Comparison of ENCODE assay signal across 22 cellular contexts in the genomic region with DNA sequence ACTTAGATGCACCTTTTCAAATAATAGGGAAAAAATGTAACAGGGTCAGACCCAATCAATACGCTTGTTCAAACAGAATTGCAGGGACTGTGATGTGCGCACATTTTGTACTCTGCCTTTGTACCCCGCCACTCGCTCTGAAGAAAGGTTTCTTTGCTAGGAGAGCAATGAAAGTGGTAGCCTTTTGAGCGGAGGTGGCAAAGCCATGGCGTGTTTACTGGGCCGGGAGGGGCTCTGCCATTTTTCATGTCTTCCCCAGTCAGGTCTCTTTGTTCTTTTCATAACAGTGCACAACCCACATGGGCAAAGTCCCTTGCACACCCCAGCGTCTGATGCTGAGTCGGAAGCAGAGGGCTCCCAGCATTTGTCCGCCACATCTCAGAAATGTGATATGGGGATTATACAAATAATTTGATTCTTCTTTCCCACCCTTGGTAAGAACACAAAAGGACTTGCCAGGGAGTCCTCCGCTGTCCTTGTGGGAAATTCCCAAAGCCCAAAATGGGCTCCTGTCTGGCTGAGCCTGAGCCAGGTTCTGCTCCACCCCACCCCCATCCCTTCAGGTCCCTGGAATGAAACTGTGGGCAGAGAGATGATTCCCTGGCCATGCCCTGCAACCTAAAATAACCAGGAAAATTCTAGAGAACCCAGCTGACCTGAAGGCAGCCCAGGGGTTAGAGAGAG.
"Had no signal": no experiment of that assay in that cellular context is flagged by ENCODE, and none has a peak within 500 bp of the region (broad histone marks: within the 10 kb centered on the region; RNA-seq: fewer than 3 reads in every experiment).

No MANE protein-coding gene starts in this region.

- H3K27ac ChIP-seq: breast epithelium, epithelial cell of prostate, ovary, suprapubic skin, upper lobe of left lung had no signal

- H3K4me2 ChIP-seq: smooth muscle cell had no signal

- H3K27me3 Mint-ChIP-seq: activated naive CD8-positive, alpha-beta T cell treated with anti-CD3 and anti-CD28 coated beads for 36 hours; dendritic cell treated with granulocyte-macrophage colony-stimulating factor and Interleukin-4, amounts not matched to agents 40 ng/mL and 50 ng/mL, for 4 days had no signal

- H3K36me3 ChIP-seq: breast epithelium, ovary, suprapubic skin had no signal

- H3K4me3 ChIP-seq: breast epithelium, ovary, smooth muscle cell, suprapubic skin, upper lobe of left lung had no signal

- H3K4me3 Mint-ChIP-seq: activated CD8-positive, alpha-beta T cell treated with anti-CD3 and anti-CD28 coated beads, Interleukin-2, amount 10 ng/mL, durations not matched to agents 7 days and 5 days; activated naive CD8-positive, alpha-beta T cell treated with anti-CD3 and anti-CD28 coated beads for 36 hours; dendritic cell treated with granulocyte-macrophage colony-stimulating factor and Interleukin-4, amounts not matched to agents 40 ng/mL and 50 ng/mL, for 4 days; effector memory CD8-positive, alpha-beta T cell; nephron progenitor cell; WTC11 had no signal

- ATAC-seq: activated CD8-positive, alpha-beta T cell treated with anti-CD3 and anti-CD28 coated beads, Interleukin-2, amount 10 ng/mL, durations not matched to agents 7 days and 5 days; effector memory CD8-positive, alpha-beta T cell; WTC11 had no signal

- H3K4me1 ChIP-seq: breast epithelium, upper lobe of left lung had no signal

- H3K36me3 Mint-ChIP-seq: activated naive CD8-positive, alpha-beta T cell treated with anti-CD3 and anti-CD28 coated beads for 36 hours; WTC11 had no signal

- H3K9me3 ChIP-seq: breast epithelium, ovary, suprapubic skin, upper lobe of left lung had no signal

- H3K9me3 Mint-ChIP-seq: activated naive CD8-positive, alpha-beta T cell treated with anti-CD3 and anti-CD28 coated beads for 36 hours; dendritic cell treated with granulocyte-macrophage colony-stimulating factor and Interleukin-4, amounts not matched to agents 40 ng/mL and 50 ng/mL, for 4 days; effector memory CD8-positive, alpha-beta T cell; nephron progenitor cell; WTC11 had no signal

- H3K27me3 ChIP-seq: breast epithelium, ovary, suprapubic skin, upper lobe of left lung had no signal

- DNase-seq: activated CD4-positive, alpha-beta T cell treated with anti-CD3 and anti-CD28 coated beads for 48 hours; activated CD8-positive, alpha-beta memory T cell treated with anti-CD3 and anti-CD28 coated beads, Interleukin-2, amount 50 U/mL, for 4 hours; activated CD8-positive, alpha-beta T cell treated with anti-CD3 and anti-CD28 coated beads, Interleukin-2, amount 10 ng/mL, durations not matched to agents 7 days and 5 days; activated gamma-delta T cell treated with Interleukin-2 at 50 U/mL for 16 hours; activated naive CD8-positive, alpha-beta T cell treated with anti-CD3 and anti-CD28 coated beads for 36 hours; activated T-cell treated with anti-CD3 and anti-CD28 coated beads, Interleukin-2, amount 50 U/mL, for 48 hours; amygdala; effector memory CD8-positive, alpha-beta T cell; islet precursor cell; nephron progenitor cell; ovary; stimulated activated CD4-positive, alpha-beta T cell treated with anti-CD3 and anti-CD28 coated beads, Interleukin-4, amount 100 ng/mL, for 4 hours; stimulated activated CD8-positive, alpha-beta memory T cell treated with anti-CD3 and anti-CD28 coated beads, Interleukin-4, amount 100 ng/mL, for 48 hours; stimulated activated naive CD4-positive, alpha-beta T cell treated with Interleukin-2 at 50 U/mL for 16 hours; T-helper 2 cell; upper lobe of left lung had no signal

- H3K27ac Mint-ChIP-seq: activated CD8-positive, alpha-beta T cell treated with anti-CD3 and anti-CD28 coated beads, Interleukin-2, amount 10 ng/mL, durations not matched to agents 7 days and 5 days; activated naive CD8-positive, alpha-beta T cell treated with anti-CD3 and anti-CD28 coated beads for 36 hours; dendritic cell treated with granulocyte-macrophage colony-stimulating factor and Interleukin-4, amounts not matched to agents 40 ng/mL and 50 ng/mL, for 4 days; effector memory CD8-positive, alpha-beta T cell; nephron progenitor cell; WTC11 had no signal

- H3K4me1 Mint-ChIP-seq: activated naive CD8-positive, alpha-beta T cell treated with anti-CD3 and anti-CD28 coated beads for 36 hours had no signal
